In genomic region chr10:100806356-100806645, GRCh38 we compare ENCODE assay signal across 21 cellular contexts.
"Had no signal": no experiment of that assay in that cellular context is flagged by ENCODE, and none has a peak within 500 bp of the region (broad histone marks: within the 10 kb centered on the region; RNA-seq: fewer than 3 reads in every experiment).

No MANE protein-coding gene starts in this region.

- H3K4me3 ChIP-seq: MG63 had no signal

- ATAC-seq: HepG2 had no signal

- H3K36me3 ChIP-seq: MG63 had no signal

- H3K27me3 ChIP-seq: MG63 had no signal

- H3K9me3 ChIP-seq: MG63 had no signal

- DNase-seq: IMR-90, Karpas-422, KG1, MG63, NCI-H1092, NCI-H1105 treated with DMSO at 0.1 percent for 48 hours, NCI-H1436, NCI-H187, NCI-H2029, NCI-H2081 treated with DMSO at 0.1 percent for 48 hours, NCI-H2171, NCI-H226, NCI-H446, NCI-H510A, NCI-H524 treated with DMSO at 0.1 percent for 48 hours, NCI-H69, NCI-H774, Right ventricle myocardium superior, RPMI8226, SIG-M5 had no signal
